Comparison of ENCODE assay signal across 1 cellular context in genomic region chr11:84430661-84431060, GRCh38.
A peak's percentile ranks its signal among the peaks of the same experiment; 100 is the strongest.
TF ChIP-seq lines count a peak whose summit lies in the region.

No MANE protein-coding gene starts in this region.

TF ChIP-seq in H1, 55 proteins besides CTCF, POLR2A, EP300 and RAD21:
- no peak for TF ChIP-seq TCF12 (IDR thresholded peaks at IDR 0.05; ENCODE audit: low read depth, low read length)
- TF ChIP-seq CTBP2 (IDR thresholded peaks at IDR 0.05; ENCODE audit: borderline replicate concordance, insufficient read depth, insufficient read length, low read length): no peak
- no peak for TF ChIP-seq CBX8 (IDR thresholded peaks at IDR 0.05; ENCODE audit: borderline replicate concordance, low read depth, low read length)
- peak; percentile 50; the same call in 1 of the 2 replicates for TF ChIP-seq MAFK (IDR thresholded peaks at IDR 0.05; ENCODE audit: low read depth, low read length)
- TF ChIP-seq BACH1 (IDR thresholded peaks at IDR 0.05; ENCODE audit: low read length): peak; percentile 74
